ENCODE assay signal across 11 cellular contexts in genomic region chr2:75592028-75592427, GRCh38. TPM values are rescaled to one million over a fixed set of nuclear protein-coding genes. Genes with fewer than 3 reads are reported as not detected.
A peak's percentile ranks its signal among the peaks of the same experiment; 100 is the strongest.
DNase-seq lines count a peak whose midpoint lies in the region; ATAC-seq and TF ChIP-seq lines count a peak whose summit lies in the region.
"Had no signal": no experiment of that assay in that cellular context is flagged by ENCODE, and none has a peak within 500 bp of the region (broad histone marks: within the 10 kb centered on the region; RNA-seq: fewer than 3 reads in every experiment).

No MANE protein-coding gene starts in this region.

- no peak for ATAC-seq in activated T-helper 17 cell treated with anti-CD3 and anti-CD28 coated beads, Interleukin-2, amount 50 U/mL, for 72 hours (replicated peaks)
- no peak for ATAC-seq in HG02852 (IDR thresholded peaks at IDR 0.05; ENCODE audit: unreplicated experiment)

- TF ChIP-seq CTCF in hepatocyte (IDR thresholded peaks at IDR 0.05; ENCODE audit: poor library complexity), result no peak

- DNase-seq in AG20443 (ENCODE audit: low spot score) (peak; percentile 43), H4 (ENCODE audit: low spot score) (peak; percentile 46), RPMI7951 (ENCODE audit: low read depth) (peak; percentile 89), hepatocyte (ENCODE audit: low spot score) (peak; percentile 50), AML-193 (lab: John Stamatoyannopoulos, UW) (no peak)
- DNase-seq in activated CD8-positive, alpha-beta memory T cell treated with anti-CD3 and anti-CD28 coated beads for 24 hours, result no peak
- DNase-seq: NCI-H446 treated with DMSO at 0.1 percent for 48 hours, occipital lobe had no signal

- H3K4me1 ChIP-seq in hepatocyte (ENCODE audit: insufficient read depth), result peaks cover 8% of the 10 kb centered on the region

- H3K4me3 ChIP-seq in hepatocyte, result no peak overlapping the region

- no peaks in the 10 kb centered on the region for H4K20me1 ChIP-seq in hepatocyte (ENCODE audit: insufficient read depth, poor library complexity, severe bottlenecking)

- no peak overlapping the region for H3K4me3 Mint-ChIP-seq in activated T-helper 17 cell treated with anti-CD3 and anti-CD28 coated beads, Interleukin-2, amount 50 U/mL, for 72 hours

- no peaks in the 10 kb centered on the region for H3K4me1 Mint-ChIP-seq in activated T-helper 17 cell treated with anti-CD3 and anti-CD28 coated beads, Interleukin-2, amount 50 U/mL, for 72 hours

- H2AFZ ChIP-seq in hepatocyte, result no peak overlapping the region

- H3K27ac ChIP-seq in hepatocyte, result no peak overlapping the region

- H3K27me3 Mint-ChIP-seq in activated T-helper 17 cell treated with anti-CD3 and anti-CD28 coated beads, Interleukin-2, amount 50 U/mL, for 72 hours, result peaks cover 3% of the 10 kb centered on the region

- WGBS in hepatocyte (ENCODE audit: low lambda C conversion rate, missing lambda C conversion rate), result 47% methylated on average over 4 of the region's 4 CpGs

- no peaks in the 10 kb centered on the region for H3K36me3 Mint-ChIP-seq in activated T-helper 17 cell treated with anti-CD3 and anti-CD28 coated beads, Interleukin-2, amount 50 U/mL, for 72 hours (ENCODE audit: low read depth)

- no peak overlapping the region for H3K27ac Mint-ChIP-seq in activated T-helper 17 cell treated with anti-CD3 and anti-CD28 coated beads, Interleukin-2, amount 50 U/mL, for 72 hours

- H3K27me3 ChIP-seq in hepatocyte, result no peaks in the 10 kb centered on the region

- H3K9me3 ChIP-seq in hepatocyte (ENCODE audit: low read depth), result no peaks in the 10 kb centered on the region

- H3K9me3 Mint-ChIP-seq in activated T-helper 17 cell treated with anti-CD3 and anti-CD28 coated beads, Interleukin-2, amount 50 U/mL, for 72 hours, result no peaks in the 10 kb centered on the region

- H3K9me2 ChIP-seq in hepatocyte (replicated peaks; ENCODE audit: insufficient read depth), result no peaks in the 10 kb centered on the region

- no peaks in the 10 kb centered on the region for H3K79me2 ChIP-seq in hepatocyte

- H3K36me3 ChIP-seq in hepatocyte (replicated peaks; ENCODE audit: insufficient read depth, low read depth), result no peaks in the 10 kb centered on the region

- no peak overlapping the region for H3K4me2 ChIP-seq in hepatocyte

RNA-seq across cellular contexts. Expression of gene EVA1A, which starts 31.3 kb away (rescaled TPM):
- total RNA-seq in H4 (2014; rRNA removed; shearing (Covaris generic)), result 13.8 and 16.6 TPM in 2 replicates
- total RNA-seq in RPMI7951 (2014; rRNA removed; shearing (Covaris generic)), result 68.7 and 95.4 TPM in 2 replicates
- 30.8 and 36.2 TPM in 2 replicates for total RNA-seq in hepatocyte
- 15.3 and 17.2 TPM in 2 replicates for polyA plus RNA-seq in hepatocyte
- not detected for total RNA-seq in activated T-helper 17 cell treated with anti-CD3 and anti-CD28 coated beads, Interleukin-2, amount 50 U/mL, for 72 hours
- total RNA-seq: T-helper 2 cell treated with Interferon-gamma antibody and Interleukin-4, amounts not matched to agents 100 ng/mL and 5 ng/mL, for 36 hours had no signal

RNA-seq across cellular contexts. Expression of gene MRPL19, which starts 54.6 kb away (rescaled TPM):
- 67.9 and 70.2 TPM in 2 replicates for total RNA-seq in H4 (2014; rRNA removed; shearing (Covaris generic))
- 51.1 and 57.0 TPM in 2 replicates for total RNA-seq in RPMI7951 (2014; rRNA removed; shearing (Covaris generic))
- total RNA-seq in hepatocyte, result 60.9 and 68.7 TPM in 2 replicates
- 47.9 and 54.3 TPM in 2 replicates for polyA plus RNA-seq in hepatocyte
- total RNA-seq in activated T-helper 17 cell treated with anti-CD3 and anti-CD28 coated beads, Interleukin-2, amount 50 U/mL, for 72 hours, result 10 to 100 TPM; 37.0 to 69.2 TPM

Comparison
In these comparisons a context has a peak if more than half of its experiments do, and no peak if none do; other contexts are left out.
1. DNase-seq: peak in AG20443 (single experiment), H4 (single experiment), RPMI7951 (single experiment) and hepatocyte (single experiment); none in AML-193 (0 of 2) and activated CD8-positive, alpha-beta memory T cell treated with anti-CD3 and anti-CD28 coated beads for 24 hours (single experiment).
2. RNA of gene EVA1A, which starts 31.3 kb away (total RNA-seq): 68.7 to 95.4 TPM in RPMI7951, 30.8 to 36.2 TPM in hepatocyte and 13.8 to 16.6 TPM in H4; not detected in activated T-helper 17 cell treated with anti-CD3 and anti-CD28 coated beads, Interleukin-2, amount 50 U/mL, for 72 hours; every median in the first group is over 10 times any median in the second.